21 cellular contexts compared by ENCODE assay signal in genomic region chrX:110036162-110037033, GRCh38. TPM values are rescaled to one million over a fixed set of nuclear protein-coding genes. Genes with fewer than 3 reads are reported as not detected.
DNase-seq lines count a peak whose midpoint lies in the region; ATAC-seq, FAIRE-seq and TF ChIP-seq lines count a peak whose summit lies in the region.
"Had no signal": no experiment of that assay in that cellular context is flagged by ENCODE, and none has a peak within 500 bp of the region (broad histone marks: within the 10 kb centered on the region; RNA-seq: fewer than 3 reads in every experiment).

No MANE protein-coding gene starts in this region.

- no peaks in the 10 kb centered on the region for H3K27me3 Mint-ChIP-seq in activated naive CD4-positive, alpha-beta T cell treated with anti-CD3 and anti-CD28 coated beads, Interleukin-2, amount 50 U/mL, for 24 hours
- no peaks in the 10 kb centered on the region for H3K27me3 Mint-ChIP-seq in activated naive CD4-positive, alpha-beta T cell treated with anti-CD3 and anti-CD28 coated beads for 36 hours (ENCODE audit: low read depth)
- H3K27me3 Mint-ChIP-seq: type B pancreatic cell had no signal

- H3K27ac ChIP-seq in K562 (ENCODE audit: extremely low read depth, low read depth, low read length) (no peak overlapping the region), small intestine (ENCODE audit: low read depth in 1 of 2, low read length in 1 of 2) (peak overlapping the region in 1 of 2 donors; percentile 83)
- H3K27ac ChIP-seq: BLaER1, hepatocyte had no signal

- no peak overlapping the region for H3K9ac ChIP-seq in K562 (ENCODE audit: insufficient read depth in 1 of 2, low read depth in 2 of 2, low read length in 2 of 2)
- H3K9ac ChIP-seq: BLaER1 had no signal

- no TSS peak for BruUV-seq in K562 (replicated peaks; lab: Mats Ljungman, UMichigan)

- no peaks in the 10 kb centered on the region for H3K9me1 ChIP-seq in K562 (ENCODE audit: control insufficient read depth, insufficient read depth, low read length)

- H3K4me1 Mint-ChIP-seq in activated naive CD4-positive, alpha-beta T cell treated with anti-CD3 and anti-CD28 coated beads, Interleukin-2, amount 50 U/mL, for 24 hours, result peaks cover 24% of the 10 kb centered on the region
- H3K4me1 Mint-ChIP-seq in activated naive CD4-positive, alpha-beta T cell treated with anti-CD3 and anti-CD28 coated beads for 36 hours (ENCODE audit: low read depth), result peaks cover 8% of the 10 kb centered on the region

- 0 out of 3 replicates have a peak, but pooled peaks have one; percentile 42 for ATAC-seq in K562
- ATAC-seq: activated CD8-positive, alpha-beta T cell treated with anti-CD3 and anti-CD28 coated beads, Interleukin-2, amount 10 ng/mL, durations not matched to agents 7 days and 5 days had no signal

- H3K4me1 ChIP-seq in K562 (replicated peaks in 1 of 2; ENCODE audit: control insufficient read depth in 2 of 2, insufficient read depth in 2 of 2, low read length in 2 of 2) (peaks cover 0 to 4% of the 10 kb centered on the region in 2 experiments; a peak in 2 of 5 replicates), small intestine (ENCODE audit: control insufficient read depth in 2 of 2, insufficient read depth in 1 of 2, low read depth in 1 of 2, low read length in 1 of 2) (no peaks in the 10 kb centered on the region)
- H3K4me1 ChIP-seq: BLaER1 had no signal

- intact Hi-C loops in activated naive CD4-positive, alpha-beta T cell treated with anti-CD3 and anti-CD28 coated beads for 36 hours (cut with micrococcal nuclease), result no loop called here
- intact Hi-C loops in K562 (cut with micrococcal nuclease), result no loop called here

- H3K9me3 ChIP-seq in K562 (replicated peaks; ENCODE audit: control insufficient read depth, insufficient read depth, low read depth, low read length) (no peaks in the 10 kb centered on the region), small intestine (ENCODE audit: control insufficient read depth, low read depth) (no peaks in the 10 kb centered on the region)
- H3K9me3 ChIP-seq: BLaER1 had no signal

- H3K9me3 Mint-ChIP-seq in activated naive CD4-positive, alpha-beta T cell treated with anti-CD3 and anti-CD28 coated beads, Interleukin-2, amount 50 U/mL, for 24 hours, result no peaks in the 10 kb centered on the region
- no peaks in the 10 kb centered on the region for H3K9me3 Mint-ChIP-seq in activated naive CD4-positive, alpha-beta T cell treated with anti-CD3 and anti-CD28 coated beads for 36 hours
- H3K9me3 Mint-ChIP-seq: H9, IgD-negative memory B cell, type B pancreatic cell had no signal

- WGBS in K562 (ENCODE audit: insufficient coverage, low coverage, missing lambda C conversion rate), result 16% methylated on average over 3 of the region's 3 CpGs
- 20 to 58% (median 38%) methylated on average over 3 of the region's 3 CpGs for WGBS in small intestine, 3 donors

- no peaks in the 10 kb centered on the region; the same call in 1 of the 2 replicates for H4K20me1 ChIP-seq in K562 (replicated peaks; ENCODE audit: control insufficient read depth, insufficient read depth, low read length)

- no peak for TF ChIP-seq CTCF in NB4 (IDR thresholded peaks at IDR 0.05; ENCODE audit: low read depth, low read length)
- TF ChIP-seq CTCF in K562 (IDR thresholded peaks at IDR 0.05 in 2 of 3, conservative IDR thresholded peaks at IDR 0.05 in 1 of 3; ENCODE audit: insufficient read depth in 2 of 3, low read depth in 1 of 3, low read length in 3 of 3), result no peak

- H2AFZ ChIP-seq in K562 (ENCODE audit: low read depth, low read length), result no peak overlapping the region
- H2AFZ ChIP-seq: hepatocyte had no signal

- H3K27me3 ChIP-seq in K562 (ENCODE audit: control insufficient read depth in 2 of 2, insufficient read depth in 2 of 2, low read length in 2 of 2) (no peaks in the 10 kb centered on the region), small intestine (ENCODE audit: control insufficient read depth in 2 of 2, insufficient read depth in 2 of 2, low read length in 2 of 2) (no peaks in the 10 kb centered on the region)
- H3K27me3 ChIP-seq: hepatocyte had no signal

- H3K36me3 ChIP-seq in K562 (ENCODE audit: control insufficient read depth, insufficient read depth, low read length) (peaks cover 8% of the 10 kb centered on the region; the same call in 1 of the 3 replicates), small intestine (ENCODE audit: control insufficient read depth in 2 of 2, insufficient read depth in 2 of 2, low read length in 2 of 2) (no peaks in the 10 kb centered on the region)
- H3K36me3 ChIP-seq: BLaER1 had no signal

- no peak overlapping the region for H3K4me3 Mint-ChIP-seq in activated naive CD4-positive, alpha-beta T cell treated with anti-CD3 and anti-CD28 coated beads, Interleukin-2, amount 50 U/mL, for 24 hours
- H3K4me3 Mint-ChIP-seq in activated naive CD4-positive, alpha-beta T cell treated with anti-CD3 and anti-CD28 coated beads for 36 hours, result no peak overlapping the region
- H3K4me3 Mint-ChIP-seq: activated CD8-positive, alpha-beta T cell treated with anti-CD3 and anti-CD28 coated beads, Interleukin-2, amount 10 ng/mL, durations not matched to agents 7 days and 5 days; H9; IgD-negative memory B cell; type B pancreatic cell had no signal

- in situ Hi-C loops in K562 (cut with MboI), result no loop called here

- H3K79me2 ChIP-seq in K562 (ENCODE audit: control insufficient read depth, insufficient read depth, low read length), result peaks cover 47% of the 10 kb centered on the region

- no peak overlapping the region for H3K4me2 ChIP-seq in K562 (ENCODE audit: insufficient read depth, low read length)
- H3K4me2 ChIP-seq: BLaER1, hepatocyte had no signal

- no peak for TF ChIP-seq EP300 in K562 (IDR thresholded peaks at IDR 0.05; ENCODE audit: low read length)

- peaks cover 7% of the 10 kb centered on the region for H3K36me3 Mint-ChIP-seq in activated naive CD4-positive, alpha-beta T cell treated with anti-CD3 and anti-CD28 coated beads, Interleukin-2, amount 50 U/mL, for 24 hours
- H3K36me3 Mint-ChIP-seq in activated naive CD4-positive, alpha-beta T cell treated with anti-CD3 and anti-CD28 coated beads for 36 hours (ENCODE audit: low read depth), result peaks cover 1% of the 10 kb centered on the region

- H3K27ac Mint-ChIP-seq in activated naive CD4-positive, alpha-beta T cell treated with anti-CD3 and anti-CD28 coated beads, Interleukin-2, amount 50 U/mL, for 24 hours, result peak overlapping the region; percentile 11
- no peak overlapping the region for H3K27ac Mint-ChIP-seq in activated naive CD4-positive, alpha-beta T cell treated with anti-CD3 and anti-CD28 coated beads for 36 hours
- H3K27ac Mint-ChIP-seq: activated CD8-positive, alpha-beta T cell treated with anti-CD3 and anti-CD28 coated beads, Interleukin-2, amount 10 ng/mL, durations not matched to agents 7 days and 5 days; H9; IgD-negative memory B cell had no signal

- DNase-seq in activated naive CD4-positive, alpha-beta T cell treated with anti-CD3 and anti-CD28 coated beads for 36 hours, result no peak
- DNase-seq in NB4 (ENCODE audit: low read depth) (peak; percentile 24), K562 (ENCODE audit: extremely low read depth in 1 of 4, low spot score in 3 of 4) (no peak), small intestine (peak; percentile 40), DMS 273 (lab: John Stamatoyannopoulos, UW; ENCODE audit: unreplicated experiment) (no peak), H54 (ENCODE audit: insufficient read length, low spot score) (no peak)
- no peak for DNase-seq in activated CD4-positive, alpha-beta T cell treated with anti-CD3 and anti-CD28 coated beads for 48 hours
- DNase-seq: activated CD8-positive, alpha-beta T cell treated with anti-CD3 and anti-CD28 coated beads, Interleukin-2, amount 10 ng/mL, durations not matched to agents 7 days and 5 days; activated T-cell treated with anti-CD3 and anti-CD28 coated beads, Interleukin-2, amount 50 U/mL, for 48 hours; caudate nucleus; H9; NCI-H1105; NCI-H2171; NCI-H774; stimulated activated naive CD4-positive, alpha-beta T cell had no signal

- FAIRE-seq in K562 (lab: Jason Lieb, UNC), result no peak
- no peak for FAIRE-seq in small intestine (lab: Jason Lieb, UNC)
- no peak for FAIRE-seq in H54 (lab: Jason Lieb, UNC)
- FAIRE-seq: keratinocyte had no signal

- H3K4me3 ChIP-seq in NB4 (ENCODE audit: low read depth, low read length) (no peak overlapping the region), K562 (no peak overlapping the region), small intestine (ENCODE audit: low read depth in 1 of 2, low read length in 2 of 2) (no peak overlapping the region)
- H3K4me3 ChIP-seq: BLaER1, hepatocyte had no signal

- TF ChIP-seq POLR2A in NB4 (IDR thresholded peaks at IDR 0.05; ENCODE audit: extremely low read depth, insufficient read length) (no peak), K562 (conservative IDR thresholded peaks at IDR 0.05) (no peak), H54 (IDR thresholded peaks at IDR 0.05; ENCODE audit: low read depth, low read length) (no peak)

- TF ChIP-seq RAD21 in K562 (CRISPR knock-in tag; conservative IDR thresholded peaks at IDR 0.05 in 1 of 2, IDR thresholded peaks at IDR 0.05 in 1 of 2), result no peak

- POLR2A ChIA-PET in K562 (lab: Yijun Ruan, JAX), result interaction anchor here (0.7 to 0.8 kb wide), 2 partner anchors 9 to 29 kb away, joined by 3 read pairs; no protein-coding TSS in a partner anchor

- CTCF ChIA-PET in activated naive CD4-positive, alpha-beta T cell treated with anti-CD3 and anti-CD28 coated beads for 36 hours (lab: Charles Lee), result no interaction called here
- CTCF ChIA-PET in K562 (lab: Yijun Ruan, JAX; ENCODE audit: low intra/inter-chr PET ratio), result no interaction called here

RNA-seq across cellular contexts. Expression of gene TMEM164, which starts 33.5 kb away (rescaled TPM):
- total RNA-seq in activated naive CD4-positive, alpha-beta T cell treated with anti-CD3 and anti-CD28 coated beads for 36 hours, result 10 to 100 TPM; 11.9 to 12.0 TPM
- total RNA-seq in K562 (2011; cell fraction: chromatin; rRNA removed; ENCODE audit: low replicate concordance), result 48.8 and 62.1 TPM in 2 replicates
- total RNA-seq in K562 (2011; cell fraction: nucleolus; rRNA removed), result 47.6 and 54.0 TPM in 2 replicates
- 66.5 and 89.7 TPM in 2 replicates for total RNA-seq in K562 (2011; cell fraction: nucleoplasm; rRNA removed)
- total RNA-seq in K562 (2014; rRNA removed) (18.3 and 44.2 TPM in 2 replicates), K562 (2014; rRNA removed; fragmentation: Illumina TruSeq; extraction: Trizol) (24.7 and 25.4 TPM in 2 replicates), K562 (2015; rRNA removed; fragmentation: Illumina TruSeq; extraction: Trizol) (25.9 and 28.7 TPM in 2 replicates), K562 (2021) (57.3 and 58.7 TPM in 2 replicates)
- polyA plus RNA-seq in K562 (2011; rRNA removed) (23.1 and 28.0 TPM in 2 replicates), K562 (2014; fragmentation: Illumina TruSeq; extraction: Trizol) (47.4 and 47.7 TPM in 2 replicates), K562 (2014; fragmentation: Nextera tagmentation; extraction: Ambion mirVana) (1 to 10 TPM; 2.4 to 3.0 TPM), K562 (2014; rRNA removed) (22.6 and 23.8 TPM in 2 replicates), small intestine (10 to 100 TPM; 17.0 to 26.0 (median 18.4) TPM)
- polyA plus RNA-seq in K562 (2011; cell fraction: cytosol; rRNA removed), result 20.8 and 24.2 TPM in 2 replicates
- 37.8 and 51.1 TPM in 2 replicates for polyA plus RNA-seq in K562 (2011; cell fraction: nucleus; rRNA removed)
- 31.6 and 34.8 TPM in 2 replicates for polyA plus RNA-seq in K562 (2012)
- polyA minus RNA-seq in K562 (2011; rRNA and poly(A)+ RNA removed), result 30.1 and 30.7 TPM in 2 replicates
- polyA minus RNA-seq in K562 (2011; cell fraction: cytosol; rRNA and poly(A)+ RNA removed), result 30.5 and 31.7 TPM in 2 replicates
- 22.8 and 30.3 TPM in 2 replicates for polyA minus RNA-seq in K562 (2011; cell fraction: nucleus; rRNA and poly(A)+ RNA removed)

Comparison
In these comparisons a context has a peak if more than half of its experiments do, and no peak if none do; other contexts are left out.
1. DNase-seq: peak in NB4 (single experiment) and small intestine (single experiment); none in activated naive CD4-positive, alpha-beta T cell treated with anti-CD3 and anti-CD28 coated beads for 36 hours (single experiment), K562 (0 of 4), DMS 273 (single experiment), activated CD4-positive, alpha-beta T cell treated with anti-CD3 and anti-CD28 coated beads for 48 hours (single experiment) and H54 (single experiment).